25 cellular contexts compared by ENCODE assay signal in the genomic region with DNA sequence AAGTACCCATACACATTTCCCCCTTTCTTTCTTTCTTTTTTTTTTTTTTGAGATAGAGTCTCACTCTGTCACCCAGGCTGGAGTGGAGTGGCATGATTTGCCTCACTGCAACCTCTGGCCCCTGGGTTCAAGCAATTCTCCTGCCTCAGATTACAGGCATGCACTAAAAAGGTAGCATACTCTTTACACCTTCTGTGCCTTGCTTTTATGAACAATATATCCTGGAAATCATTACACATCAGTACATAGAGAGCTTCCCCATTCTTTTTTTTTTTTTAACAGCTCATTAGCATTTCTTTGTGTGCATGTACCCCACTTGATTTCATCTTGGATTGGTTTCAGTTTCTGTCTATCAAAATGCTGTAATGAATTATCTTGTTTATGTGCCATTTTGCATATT. TPM values are rescaled to one million over a fixed set of nuclear protein-coding genes. Genes with fewer than 3 reads are reported as not detected.
"Had no signal": no experiment of that assay in that cellular context is flagged by ENCODE, and none has a peak within 500 bp of the region (broad histone marks: within the 10 kb centered on the region; RNA-seq: fewer than 3 reads in every experiment).

No MANE protein-coding gene starts in this region.

- ATAC-seq: naive thymus-derived CD8-positive, alpha-beta T cell; natural killer cell treated with Interleukin-12 subunit alpha and Interleukin-12 subunit beta and Interleukin-15 and Interleukin-18, amount 100 ng/mL, for 72 hours; pancreas; right cardiac atrium; right lobe of liver; stimulated activated effector memory CD8-positive, alpha-beta T cell treated with anti-CD3 and anti-CD28 coated beads, Interleukin-12 subunit alpha, Interleukin-12 subunit beta, amount 100 ng/mL, for 72 hours; stimulated activated naive B cell treated with anti-CD40 and anti-IgM and Interleukin-4, amounts not matched to agents 10 μg/mL and 1 μg/mL and 100 μg/mL, for 72 hours had no signal

- H3K36me3 ChIP-seq: neutrophil, pancreas, prostate gland, right lobe of liver, sigmoid colon, stomach, thoracic aorta, thyroid gland, tibial nerve, upper lobe of left lung, uterus had no signal

- H3K27ac ChIP-seq: neutrophil, pancreas, prostate gland, right lobe of liver, sigmoid colon, stomach, thoracic aorta, thyroid gland, tibial nerve, upper lobe of left lung, uterus had no signal

- H3K4me3 ChIP-seq: pancreas, prostate gland, right lobe of liver, sigmoid colon, stomach, thoracic aorta, thyroid gland, tibial nerve, upper lobe of left lung, uterus had no signal

- H3K9me3 ChIP-seq: neutrophil, pancreas, prostate gland, right lobe of liver, sigmoid colon, stomach, thoracic aorta, thyroid gland, tibial nerve, upper lobe of left lung, uterus had no signal

- H3K4me1 ChIP-seq: pancreas, prostate gland, right lobe of liver, sigmoid colon, stomach, thyroid gland, tibial nerve, upper lobe of left lung, uterus had no signal

- H3K27me3 ChIP-seq: neutrophil, right lobe of liver, thyroid gland, upper lobe of left lung, uterus had no signal

- DNase-seq: naive thymus-derived CD8-positive, alpha-beta T cell; nephron progenitor cell; nucleus accumbens; pancreas; retina; right cardiac atrium; right lobe of liver; sigmoid colon; small intestine; stimulated activated CD4-positive, alpha-beta T cell treated with anti-CD3 and anti-CD28 coated beads, Interleukin-15, amount 100 ng/mL, for 24 hours; stimulated activated CD4-positive, alpha-beta T cell treated with anti-CD3 and anti-CD28 coated beads, Interleukin-2, amount 100 ng/mL, for 24 hours; stimulated activated CD4-positive, alpha-beta T cell treated with anti-CD3 and anti-CD28 coated beads, Interleukin-2, amount 100 ng/mL, for 48 hours; stimulated activated CD4-positive, alpha-beta T cell treated with anti-CD3 and anti-CD28 coated beads, Interleukin-4, amount 100 ng/mL, for 24 hours; stimulated activated naive B cell treated with anti-CD40 and anti-IgM and Interleukin-4, amounts not matched to agents 10 μg/mL and 1 μg/mL and 100 μg/mL, for 72 hours; stimulated activated naive CD4-positive, alpha-beta T cell treated with Interleukin-2 at 50 U/mL for 16 hours; stomach; thyroid gland; upper lobe of left lung; uterus had no signal

RNA-seq across cellular contexts. Expression of a gene that starts 30.1 kb away (rescaled TPM):
- total RNA-seq: stomach, thoracic aorta had no signal
